In the genomic region with DNA sequence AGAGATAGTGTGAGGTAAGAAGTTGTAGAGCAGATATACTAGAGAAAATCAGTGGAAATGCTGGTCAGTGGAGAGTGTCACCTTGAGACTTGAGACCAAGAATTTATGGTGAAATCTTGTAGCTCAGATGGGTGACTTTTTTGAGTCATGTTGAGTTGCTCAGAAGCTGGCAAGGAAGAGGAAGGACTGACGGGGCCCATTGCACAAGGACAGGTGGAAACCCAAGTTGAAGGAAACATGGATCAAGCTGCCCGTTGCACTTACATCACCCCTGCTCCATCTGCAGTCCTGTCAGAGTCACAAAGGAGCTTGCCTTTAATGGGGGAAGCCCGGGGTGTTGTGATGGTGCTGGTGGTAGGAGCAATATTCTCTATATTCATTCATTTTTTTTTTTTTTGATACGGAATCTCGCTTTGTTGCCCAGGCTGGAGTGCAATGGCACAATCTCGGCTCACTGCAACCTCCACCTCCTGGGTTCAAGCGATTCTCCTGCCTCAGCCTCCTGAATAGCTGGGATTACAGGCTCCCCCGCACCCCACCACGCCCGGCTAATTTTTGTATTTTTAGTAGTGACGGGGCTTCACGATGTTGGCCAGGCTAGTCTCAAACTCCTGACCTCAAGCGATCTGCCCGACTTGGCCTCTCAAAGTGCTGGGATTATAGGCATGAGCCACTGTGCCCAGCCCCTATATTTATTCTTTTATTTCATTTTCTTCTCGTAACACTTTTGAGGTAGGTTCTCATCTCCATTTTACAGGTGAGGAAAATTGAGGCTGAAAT, we compare ENCODE assay signal across 10 cellular contexts. TPM values are rescaled to one million over a fixed set of nuclear protein-coding genes. Genes with fewer than 3 reads are reported as not detected.
DNase-seq lines count a peak whose midpoint lies in the region; ATAC-seq and TF ChIP-seq lines count a peak whose summit lies in the region.
"Had no signal": no experiment of that assay in that cellular context is flagged by ENCODE, and none has a peak within 500 bp of the region (broad histone marks: within the 10 kb centered on the region; RNA-seq: fewer than 3 reads in every experiment).

No MANE protein-coding gene starts in this region.

- intact Hi-C loops in natural killer cell (cut with micrococcal nuclease) = no loop called here

- POLR2A ChIA-PET in activated CD4-positive, alpha-beta memory T cell treated with anti-CD3 and anti-CD28 coated beads, Interleukin-2, amount 10 ng/mL, durations not matched to agents 7 days and 5 days (lab: Charles Lee) = interaction anchor here (1.0 to 1.7 kb wide), 5 partner anchors 9 to 30 kb away, joined by 3 to 8 read pairs (median 5); partner anchors contain the start of genes GPR18 and UBAC2

- CTCF ChIA-PET in activated CD4-positive, alpha-beta memory T cell treated with anti-CD3 and anti-CD28 coated beads, Interleukin-2, amount 10 ng/mL, durations not matched to agents 7 days and 5 days (lab: Charles Lee) = interaction anchor here (0.7 to 0.9 kb wide), 2 partner anchors 10 to 86 kb away, joined by 3 to 4 read pairs; no protein-coding TSS in a partner anchor

- peaks cover 2% of the 10 kb centered on the region for H3K9me3 Mint-ChIP-seq in activated CD4-positive, alpha-beta memory T cell treated with anti-CD3 and anti-CD28 coated beads, Interleukin-2, amount 10 ng/mL, durations not matched to agents 7 days and 5 days
- no peaks in the 10 kb centered on the region for H3K9me3 Mint-ChIP-seq in natural killer cell

- ATAC-seq in natural killer cell = no peak
- ATAC-seq in GM18868 (IDR thresholded peaks at IDR 0.05; ENCODE audit: unreplicated experiment) = no peak

- H3K27me3 Mint-ChIP-seq in activated CD4-positive, alpha-beta memory T cell treated with anti-CD3 and anti-CD28 coated beads, Interleukin-2, amount 10 ng/mL, durations not matched to agents 7 days and 5 days = no peaks in the 10 kb centered on the region
- H3K27me3 Mint-ChIP-seq in natural killer cell (ENCODE audit: low read depth in 2 of 2) = no peaks in the 10 kb centered on the region

- no peak overlapping the region for H3K4me3 Mint-ChIP-seq in activated CD4-positive, alpha-beta memory T cell treated with anti-CD3 and anti-CD28 coated beads, Interleukin-2, amount 10 ng/mL, durations not matched to agents 7 days and 5 days
- peak overlapping the region; percentile 90 for H3K4me3 Mint-ChIP-seq in natural killer cell
- H3K4me3 Mint-ChIP-seq: neural progenitor cell had no signal

- no peak for TF ChIP-seq CTCF in natural killer cell (IDR thresholded peaks at IDR 0.05)

- H3K36me3 Mint-ChIP-seq in activated CD4-positive, alpha-beta memory T cell treated with anti-CD3 and anti-CD28 coated beads, Interleukin-2, amount 10 ng/mL, durations not matched to agents 7 days and 5 days (ENCODE audit: low read depth) = peaks cover 30% of the 10 kb centered on the region
- no peaks in the 10 kb centered on the region for H3K36me3 Mint-ChIP-seq in natural killer cell

- DNase-seq in GF-D8 (lab: John Stamatoyannopoulos, UW) (peak; percentile 93), Kasumi-1 (lab: John Stamatoyannopoulos, UW) (peak; percentile 28 to 44), natural killer cell (no peak), NCI-H146 (lab: John Stamatoyannopoulos, UW) (no peak), HT-29 (ENCODE audit: low spot score) (no peak)
- DNase-seq in activated CD4-positive, alpha-beta memory T cell treated with anti-CD3 and anti-CD28 coated beads, Interleukin-2, amount 10 ng/mL, durations not matched to agents 7 days and 5 days = no peak
- DNase-seq: NCI-H187 treated with DMSO at 0.1 percent for 48 hours had no signal

- peak overlapping the region; percentile 75 for H3K27ac Mint-ChIP-seq in activated CD4-positive, alpha-beta memory T cell treated with anti-CD3 and anti-CD28 coated beads, Interleukin-2, amount 10 ng/mL, durations not matched to agents 7 days and 5 days
- H3K27ac Mint-ChIP-seq in natural killer cell = peak overlapping the region; percentile 88 to 94
- H3K27ac Mint-ChIP-seq: neural progenitor cell had no signal

- peaks cover 67% of the 10 kb centered on the region for H3K4me1 Mint-ChIP-seq in activated CD4-positive, alpha-beta memory T cell treated with anti-CD3 and anti-CD28 coated beads, Interleukin-2, amount 10 ng/mL, durations not matched to agents 7 days and 5 days
- peaks cover 67 to 69% of the 10 kb centered on the region in 2 donors for H3K4me1 Mint-ChIP-seq in natural killer cell

RNA-seq across cellular contexts. Expression of gene UBAC2, which starts 27.4 kb away (rescaled TPM):
- total RNA-seq in activated CD4-positive, alpha-beta memory T cell treated with anti-CD3 and anti-CD28 coated beads, Interleukin-2, amount 10 ng/mL, durations not matched to agents 7 days and 5 days = 10 to 100 TPM; 53.8 to 55.2 TPM
- total RNA-seq in natural killer cell = 10 to 100 TPM; 50.6 to 59.1 (median 56.4) TPM
- total RNA-seq in HT-29 (2014; rRNA removed; shearing (Covaris generic)) = 73.4 and 75.7 TPM in 2 replicates

RNA-seq across cellular contexts. Expression of gene GPR18, which starts 30.1 kb away (rescaled TPM):
- total RNA-seq in activated CD4-positive, alpha-beta memory T cell treated with anti-CD3 and anti-CD28 coated beads, Interleukin-2, amount 10 ng/mL, durations not matched to agents 7 days and 5 days = 10 to 100 TPM; 10.3 to 10.4 TPM
- total RNA-seq in natural killer cell = 10 to 100 TPM; 11.4 to 41.7 (median 25.5) TPM
- not detected in 2 replicates for total RNA-seq in HT-29 (2014; rRNA removed; shearing (Covaris generic))
- total RNA-seq: G401 had no signal

Comparison
In these comparisons a context has a peak if more than half of its experiments do, and no peak if none do; other contexts are left out.
1. DNase-seq: peak in GF-D8 (single experiment) and Kasumi-1 (2 of 2); none in activated CD4-positive, alpha-beta memory T cell treated with anti-CD3 and anti-CD28 coated beads, Interleukin-2, amount 10 ng/mL, durations not matched to agents 7 days and 5 days (single experiment), natural killer cell (single experiment), NCI-H146 (single experiment) and HT-29 (single experiment).
2. RNA of gene GPR18, which starts 30.1 kb away (total RNA-seq): 11.4 to 41.7 TPM in natural killer cell and 10.3 to 10.4 TPM in activated CD4-positive, alpha-beta memory T cell treated with anti-CD3 and anti-CD28 coated beads, Interleukin-2, amount 10 ng/mL, durations not matched to agents 7 days and 5 days; not detected in HT-29; every median in the first group is over 10 times any median in the second.